ENCODE assay signal across 9 cellular contexts in the genomic region with DNA sequence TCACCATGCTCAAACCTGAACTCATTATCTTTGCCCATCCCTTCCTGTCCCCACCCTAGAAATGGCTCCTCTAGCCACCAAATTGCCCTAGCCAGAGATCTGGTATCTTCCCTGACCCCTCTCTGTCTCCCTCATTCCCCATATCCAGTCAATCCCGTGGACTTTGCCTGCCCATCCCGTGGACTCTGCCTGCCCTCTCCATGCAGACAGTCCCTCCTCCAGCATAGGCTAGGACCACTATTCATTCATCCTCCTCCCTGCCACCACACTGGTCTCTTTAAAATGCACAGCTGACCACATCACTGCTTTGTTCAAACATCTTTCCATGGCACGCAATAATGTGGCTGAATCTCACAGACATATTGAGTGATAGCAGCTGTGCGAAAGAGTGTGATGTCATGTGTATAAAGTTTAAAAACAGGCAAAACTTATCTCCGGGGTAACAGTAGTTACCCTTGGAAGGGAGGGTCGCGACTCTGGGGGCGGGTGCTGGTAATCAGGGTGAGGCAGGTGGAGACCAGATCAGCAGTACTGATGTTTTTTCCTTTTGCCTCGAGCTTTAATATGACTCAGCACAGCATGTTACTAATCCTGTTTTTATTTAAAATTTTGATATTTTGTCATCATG.
DNase-seq lines count a peak whose midpoint lies in the region; TF ChIP-seq lines count a peak whose summit lies in the region.
"Had no signal": no experiment of that assay in that cellular context is flagged by ENCODE, and none has a peak within 500 bp of the region (broad histone marks: within the 10 kb centered on the region; RNA-seq: fewer than 3 reads in every experiment).

No MANE protein-coding gene starts in this region.

- peak overlapping the region; percentile 71 for H3K27ac ChIP-seq in stomach smooth muscle (ENCODE audit: low read length)

- TF ChIP-seq CTCF in fibroblast of pulmonary artery (IDR thresholded peaks at IDR 0.05; ENCODE audit: low read length, missing control alignments) = no peak

- peak in 2 of 3 experiments; percentile 43 to 55 for DNase-seq in NCI-H1417 (lab: John Stamatoyannopoulos, UW)
- DNase-seq in NCI-H1417 treated with DMSO at 0.1 percent for 48 hours (lab: John Stamatoyannopoulos, UW) = no peak
- DNase-seq in SW480 (ENCODE audit: low spot score) = peak; percentile 98
- peak; percentile 69 for DNase-seq in fibroblast of pulmonary artery (ENCODE audit: low read depth)
- no peak for DNase-seq in RKO (ENCODE audit: low spot score)
- DNase-seq in C1 segment of cervical spinal cord (lab: John Stamatoyannopoulos, UW) = no peak
- DNase-seq in middle frontal gyrus (ENCODE audit: extremely low spot score, low spot score) = no peak
- DNase-seq: naive thymus-derived CD4-positive, alpha-beta T cell had no signal

- no peak overlapping the region for H3K4me3 ChIP-seq in fibroblast of pulmonary artery (replicated peaks; ENCODE audit: low read depth, low read length)
- H3K4me3 ChIP-seq in stomach smooth muscle (ENCODE audit: low read length in 2 of 2) = peak overlapping the region; percentile 29 to 40

- H3K9me3 ChIP-seq in stomach smooth muscle (ENCODE audit: control insufficient read depth in 2 of 2, low read length in 2 of 2) = no peaks in the 10 kb centered on the region

- H3K27me3 ChIP-seq in stomach smooth muscle (ENCODE audit: control insufficient read depth in 1 of 2, insufficient read depth in 2 of 2, low read length in 2 of 2) = peaks cover 0 to 2% of the 10 kb centered on the region in 2 donors

- H3K4me1 ChIP-seq in stomach smooth muscle (ENCODE audit: control insufficient read depth, insufficient read depth, low read length) = peaks cover 32% of the 10 kb centered on the region

- no peaks in the 10 kb centered on the region for H3K36me3 ChIP-seq in stomach smooth muscle (ENCODE audit: control insufficient read depth in 2 of 2, insufficient read depth in 2 of 2, low read length in 2 of 2)

- no peak overlapping the region for H3K9ac ChIP-seq in stomach smooth muscle (ENCODE audit: low read length in 2 of 2)

Comparison
In these comparisons a context has a peak if more than half of its experiments do, and no peak if none do; other contexts are left out.
1. DNase-seq: peak in NCI-H1417 (2 of 3), SW480 (single experiment) and fibroblast of pulmonary artery (single experiment); none in NCI-H1417 treated with DMSO at 0.1 percent for 48 hours (single experiment), RKO (single experiment), C1 segment of cervical spinal cord (0 of 14) and middle frontal gyrus (single experiment).